ENCODE assay signal across 1 cellular context in the genomic region with DNA sequence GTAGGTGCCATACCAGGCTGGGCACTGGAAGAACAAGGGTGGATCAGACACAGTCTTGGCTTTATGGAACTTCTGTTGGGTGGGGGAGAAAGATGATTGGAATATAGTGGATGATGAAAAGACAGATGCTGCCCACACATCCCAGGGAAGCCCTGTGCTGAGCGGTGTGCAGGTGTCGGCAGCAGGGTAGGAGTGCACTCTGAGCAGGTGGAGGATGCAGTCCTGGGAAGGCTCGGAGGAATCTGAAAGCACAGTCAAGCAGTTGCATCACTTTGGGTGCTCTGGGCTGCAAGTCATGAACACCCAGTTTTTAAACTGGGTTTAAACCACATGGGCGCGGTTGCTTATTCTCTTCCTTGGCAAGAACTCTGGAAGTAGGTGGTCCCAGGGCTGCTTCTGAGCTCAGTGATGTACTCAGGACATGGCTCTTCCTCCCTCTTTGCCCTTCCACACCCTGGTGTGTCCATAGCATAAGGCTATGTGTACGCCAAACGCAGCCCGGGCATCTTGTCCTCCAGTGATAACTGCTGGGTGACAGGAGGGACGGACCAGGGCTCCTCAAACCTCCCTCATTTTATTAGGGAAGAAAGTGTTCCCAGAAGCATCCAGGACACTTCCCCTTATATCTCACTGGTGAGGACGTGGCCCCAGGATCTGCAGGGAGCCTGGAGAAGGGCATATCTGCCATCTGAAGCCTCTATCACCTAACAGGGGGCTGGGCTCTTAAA.
TF ChIP-seq lines count a peak whose summit lies in the region.

No MANE protein-coding gene starts in this region.

TF ChIP-seq in IMR-90, 13 proteins besides CTCF, POLR2A, EP300 and RAD21:
- TF ChIP-seq BHLHE40 (IDR thresholded peaks at IDR 0.05; ENCODE audit: low read depth, low read length) = no peak
- no peak for TF ChIP-seq MAFK (IDR thresholded peaks at IDR 0.05; ENCODE audit: low read depth, low read length)
- no peak for TF ChIP-seq RCOR1 (IDR thresholded peaks at IDR 0.05; ENCODE audit: insufficient replicate concordance, low read length)
- TF ChIP-seq MAZ (IDR thresholded peaks at IDR 0.05; ENCODE audit: borderline replicate concordance, low read depth, low read length) = no peak
- TF ChIP-seq MXI1 (IDR thresholded peaks at IDR 0.05; ENCODE audit: borderline replicate concordance, low read depth, low read length) = no peak
- no peak for TF ChIP-seq SMC3 (IDR thresholded peaks at IDR 0.05; ENCODE audit: low read depth, low read length)
- no peak for TF ChIP-seq CHD1 (IDR thresholded peaks at IDR 0.05; ENCODE audit: low read depth, low read length)
- TF ChIP-seq, protein P1, sequence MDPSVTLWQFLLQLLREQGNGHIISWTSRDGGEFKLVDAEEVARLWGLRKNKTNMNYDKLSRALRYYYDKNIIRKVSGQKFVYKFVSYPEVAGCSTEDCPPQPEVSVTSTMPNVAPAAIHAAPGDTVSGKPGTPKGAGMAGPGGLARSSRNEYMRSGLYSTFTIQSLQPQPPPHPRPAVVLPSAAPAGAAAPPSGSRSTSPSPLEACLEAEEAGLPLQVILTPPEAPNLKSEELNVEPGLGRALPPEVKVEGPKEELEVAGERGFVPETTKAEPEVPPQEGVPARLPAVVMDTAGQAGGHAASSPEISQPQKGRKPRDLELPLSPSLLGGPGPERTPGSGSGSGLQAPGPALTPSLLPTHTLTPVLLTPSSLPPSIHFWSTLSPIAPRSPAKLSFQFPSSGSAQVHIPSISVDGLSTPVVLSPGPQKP (IDR thresholded peaks at IDR 0.05; ENCODE audit: borderline replicate concordance, low read depth, low read length) = no peak
- no peak for TF ChIP-seq FOS (IDR thresholded peaks at IDR 0.05; ENCODE audit: low read depth, low read length)
- TF ChIP-seq CEBPB (IDR thresholded peaks at IDR 0.05; ENCODE audit: low read depth, low read length) = no peak
- TF ChIP-seq, protein P2, sequence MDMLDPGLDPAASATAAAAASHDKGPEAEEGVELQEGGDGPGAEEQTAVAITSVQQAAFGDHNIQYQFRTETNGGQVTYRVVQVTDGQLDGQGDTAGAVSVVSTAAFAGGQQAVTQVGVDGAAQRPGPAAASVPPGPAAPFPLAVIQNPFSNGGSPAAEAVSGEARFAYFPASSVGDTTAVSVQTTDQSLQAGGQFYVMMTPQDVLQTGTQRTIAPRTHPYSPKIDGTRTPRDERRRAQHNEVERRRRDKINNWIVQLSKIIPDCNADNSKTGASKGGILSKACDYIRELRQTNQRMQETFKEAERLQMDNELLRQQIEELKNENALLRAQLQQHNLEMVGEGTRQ (IDR thresholded peaks at IDR 0.05; ENCODE audit: low read depth, low read length) = no peak
- no peak for TF ChIP-seq RFX5 (IDR thresholded peaks at IDR 0.05; ENCODE audit: low read depth, low read length)
- TF ChIP-seq NFE2L2 (IDR thresholded peaks at IDR 0.05; ENCODE audit: low read depth, low read length) = no peak
